19 cellular contexts compared by ENCODE assay signal in the genomic region with DNA sequence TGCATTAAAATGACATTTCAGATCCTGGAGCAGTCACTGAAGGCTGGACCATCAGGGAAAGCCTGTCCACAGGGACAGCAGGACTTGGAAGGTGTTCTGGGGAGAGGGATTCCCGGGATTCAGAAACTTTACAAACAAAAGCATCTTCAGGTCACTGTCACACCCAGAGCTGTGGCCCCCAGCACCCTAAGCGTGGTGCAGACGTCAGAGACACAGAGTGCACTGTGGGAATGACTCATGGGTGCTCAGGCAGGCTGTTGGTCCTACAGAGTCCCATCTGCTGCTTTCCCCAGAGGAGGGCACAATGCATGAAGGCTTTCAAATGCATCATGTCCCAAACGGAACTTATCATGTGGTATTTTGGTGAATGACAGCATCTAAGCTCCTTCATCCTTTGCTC. TPM values are rescaled to one million over a fixed set of nuclear protein-coding genes. Genes with fewer than 3 reads are reported as not detected.
"Had no signal": no experiment of that assay in that cellular context is flagged by ENCODE, and none has a peak within 500 bp of the region (broad histone marks: within the 10 kb centered on the region; RNA-seq: fewer than 3 reads in every experiment).

No MANE protein-coding gene starts in this region.

- FAIRE-seq: astrocyte had no signal

- H3K36me3 Mint-ChIP-seq: activated naive CD8-positive, alpha-beta T cell treated with anti-CD3 and anti-CD28 coated beads for 36 hours; natural killer cell treated with Interleukin-12 subunit alpha and Interleukin-12 subunit beta and Interleukin-15 and Interleukin-18, amount 100 ng/mL, for 72 hours; WTC11 had no signal

- H3K4me3 Mint-ChIP-seq: activated naive CD8-positive, alpha-beta T cell treated with anti-CD3 and anti-CD28 coated beads for 36 hours; activated T-cell treated with anti-CD3 and anti-CD28 coated beads, Interleukin-2, amount 50 U/mL, for 24 hours; activated T-helper 17 cell treated with anti-CD3 and anti-CD28 coated beads, Interleukin-2, amount 50 U/mL, for 72 hours; effector memory CD8-positive, alpha-beta T cell; natural killer cell treated with Interleukin-12 subunit alpha and Interleukin-12 subunit beta and Interleukin-15 and Interleukin-18, amount 100 ng/mL, for 72 hours; stimulated activated naive CD8-positive, alpha-beta T cell treated with anti-CD3 and anti-CD28 coated beads, Interleukin-15, Interleukin-2, amounts not matched to agents 100 ng/mL and 50 ng/mL, for 24 hours; WTC11 had no signal

- H3K9me3 ChIP-seq: colonic mucosa, esophagus muscularis mucosa, gastroesophageal sphincter, thyroid gland had no signal

- H3K4me3 ChIP-seq: colonic mucosa, dorsolateral prefrontal cortex, esophagus muscularis mucosa, gastroesophageal sphincter, thyroid gland had no signal

- H3K27ac Mint-ChIP-seq: activated naive CD8-positive, alpha-beta T cell treated with anti-CD3 and anti-CD28 coated beads for 36 hours; activated T-cell treated with anti-CD3 and anti-CD28 coated beads, Interleukin-2, amount 50 U/mL, for 24 hours; activated T-helper 17 cell treated with anti-CD3 and anti-CD28 coated beads, Interleukin-2, amount 50 U/mL, for 72 hours; effector memory CD8-positive, alpha-beta T cell; natural killer cell treated with Interleukin-12 subunit alpha and Interleukin-12 subunit beta and Interleukin-15 and Interleukin-18, amount 100 ng/mL, for 72 hours; progenitor cell of endocrine pancreas; stimulated activated naive CD8-positive, alpha-beta T cell treated with anti-CD3 and anti-CD28 coated beads, Interleukin-15, Interleukin-2, amounts not matched to agents 100 ng/mL and 50 ng/mL, for 24 hours; WTC11 had no signal

- H3K4me1 Mint-ChIP-seq: activated naive CD8-positive, alpha-beta T cell treated with anti-CD3 and anti-CD28 coated beads for 36 hours; activated T-helper 17 cell treated with anti-CD3 and anti-CD28 coated beads, Interleukin-2, amount 50 U/mL, for 72 hours had no signal

- H3K27ac ChIP-seq: colonic mucosa, dorsolateral prefrontal cortex, esophagus muscularis mucosa, gastroesophageal sphincter, thyroid gland had no signal

- H3K4me1 ChIP-seq: colonic mucosa, esophagus muscularis mucosa, gastroesophageal sphincter, thyroid gland had no signal

- H3K36me3 ChIP-seq: colonic mucosa, esophagus muscularis mucosa, gastroesophageal sphincter, thyroid gland had no signal

- H3K27me3 ChIP-seq: colonic mucosa, esophagus muscularis mucosa, gastroesophageal sphincter, thyroid gland had no signal

- ATAC-seq: activated T-helper 17 cell treated with anti-CD3 and anti-CD28 coated beads, Interleukin-2, amount 50 U/mL, for 72 hours; effector memory CD8-positive, alpha-beta T cell; gastroesophageal sphincter; left cardiac atrium had no signal

- H3K9me3 Mint-ChIP-seq: activated naive CD8-positive, alpha-beta T cell treated with anti-CD3 and anti-CD28 coated beads for 36 hours; activated T-cell treated with anti-CD3 and anti-CD28 coated beads, Interleukin-2, amount 50 U/mL, for 24 hours; activated T-helper 17 cell treated with anti-CD3 and anti-CD28 coated beads, Interleukin-2, amount 50 U/mL, for 72 hours; effector memory CD8-positive, alpha-beta T cell; natural killer cell treated with Interleukin-12 subunit alpha and Interleukin-12 subunit beta and Interleukin-15 and Interleukin-18, amount 100 ng/mL, for 72 hours; stimulated activated naive CD8-positive, alpha-beta T cell treated with anti-CD3 and anti-CD28 coated beads, Interleukin-15, Interleukin-2, amounts not matched to agents 100 ng/mL and 50 ng/mL, for 24 hours had no signal

- DNase-seq: activated naive CD4-positive, alpha-beta T cell treated with Interleukin-2 at 50 U/mL for 16 hours; activated naive CD8-positive, alpha-beta T cell treated with anti-CD3 and anti-CD28 coated beads for 36 hours; activated T-cell treated with anti-CD3 and anti-CD28 coated beads, Interleukin-2, amount 50 U/mL, for 24 hours; colonic mucosa; dorsolateral prefrontal cortex; effector memory CD8-positive, alpha-beta T cell; islet precursor cell; left cardiac atrium; stimulated activated CD4-positive, alpha-beta T cell treated with anti-CD3 and anti-CD28 coated beads, Interleukin-4, amount 100 ng/mL, for 4 hours; substantia nigra; thyroid gland had no signal

RNA-seq across cellular contexts. Expression of a gene that starts 13.1 kb away (rescaled TPM):
- total RNA-seq: activated naive CD8-positive, alpha-beta T cell treated with anti-CD3 and anti-CD28 coated beads for 36 hours; activated T-helper 17 cell treated with anti-CD3 and anti-CD28 coated beads, Interleukin-2, amount 50 U/mL, for 72 hours had no signal
